Comparison of ENCODE assay signal across 8 cellular contexts in genomic region chr11:119323532-119324033, GRCh38. TPM values are rescaled to one million over a fixed set of nuclear protein-coding genes. Genes with fewer than 3 reads are reported as not detected.
DNase-seq lines count a peak whose midpoint lies in the region; ATAC-seq, FAIRE-seq and TF ChIP-seq lines count a peak whose summit lies in the region.

No MANE protein-coding gene starts in this region.

- no peak overlapping the region for H3K27ac Mint-ChIP-seq in activated B cell treated with CpG ODN at 0.5 μM for 24 hours

- H4K20me1 ChIP-seq in HepG2 (ENCODE audit: insufficient read depth, low read length) = no peaks in the 10 kb centered on the region

- WGBS in HepG2 (ENCODE audit: low lambda C conversion rate) = 5% methylated on average over 8 of the region's 8 CpGs

- peak; percentile 61 for TF ChIP-seq CTCF in activated B cell treated with CpG ODN at 0.5 μM for 24 hours (IDR thresholded peaks at IDR 0.05)
- peak; percentile 81 for TF ChIP-seq CTCF in cardiac fibroblast (IDR thresholded peaks at IDR 0.05; ENCODE audit: low read depth, low read length)
- TF ChIP-seq CTCF in HepG2 (CRISPR knock-in tag; IDR thresholded peaks at IDR 0.05) = peak; percentile 78

- peak; percentile 55 for FAIRE-seq in HepG2 (lab: Jason Lieb, UNC)

- no peak for ATAC-seq in activated B cell treated with CpG ODN at 0.5 μM for 24 hours (ENCODE audit: low read depth)
- 0 out of 3 replicates have a peak, but pooled peaks have one; percentile 8 for ATAC-seq in HepG2

- H3K79me2 ChIP-seq in HepG2 (ENCODE audit: insufficient read depth, low read length) = no peaks in the 10 kb centered on the region

- no peaks in the 10 kb centered on the region for H3K9me3 ChIP-seq in HepG2 (ENCODE audit: low read length)

- no peaks in the 10 kb centered on the region for H3K36me3 Mint-ChIP-seq in activated B cell treated with CpG ODN at 0.5 μM for 24 hours (ENCODE audit: low read depth)

- TF ChIP-seq POLR2A in HepG2 (IDR thresholded peaks at IDR 0.05; ENCODE audit: insufficient read depth in 1 of 2, low read depth in 2 of 2, low read length in 2 of 2) = no peak

- H3K4me3 ChIP-seq in cardiac fibroblast (replicated peaks in 1 of 2; ENCODE audit: low read depth in 2 of 2, low read length in 2 of 2) = no peak overlapping the region
- no peak overlapping the region for H3K4me3 ChIP-seq in HepG2 (replicated peaks in 1 of 3; ENCODE audit: insufficient read depth in 1 of 3, low read depth in 2 of 3, low read length in 3 of 3)

- H3K9ac ChIP-seq in HepG2 (ENCODE audit: insufficient read depth, low read depth, low read length) = no peak overlapping the region

- no peak for TF ChIP-seq EP300 in HepG2 (IDR thresholded peaks at IDR 0.05; ENCODE audit: low read depth in 2 of 2, low read length in 2 of 2)
- TF ChIP-seq EP300 in HepG2 (CRISPR knock-in tag; IDR thresholded peaks at IDR 0.05; ENCODE audit: borderline replicate concordance) = no peak

- DNase-seq in NCI-H524 (lab: John Stamatoyannopoulos, UW) (peak; percentile 18 to 63), NCI-H524 treated with DMSO at 0.1 percent for 48 hours (lab: John Stamatoyannopoulos, UW) (no peak), NCI-H2107 treated with DMSO at 0.1 percent for 48 hours (lab: John Stamatoyannopoulos, UW; ENCODE audit: unreplicated experiment) (peak; percentile 50), activated B cell treated with CpG ODN at 0.5 μM for 24 hours (peak; percentile 57), cardiac fibroblast (ENCODE audit: low read depth in 2 of 2) (peak; percentile 77 to 82), HepG2 (ENCODE audit: low spot score) (peak; percentile 46), ureter (ENCODE audit: low spot score) (no peak)
- peak in 2 of 3 donors; percentile 62 to 67 for DNase-seq in stimulated activated CD4-positive, alpha-beta T cell treated with anti-CD3 and anti-CD28 coated beads, TNF-alpha, amount 100 ng/mL, for 1 hour (ENCODE audit: low read depth in 3 of 3, low spot score in 1 of 3)

- in situ Hi-C loops in HepG2 (cut with HindIII; ENCODE audit: extremely low pct_ligation_motif_present, low pct_unique_long_range_greater_than_20kb) = no loop called here

- H3K4me3 Mint-ChIP-seq in activated B cell treated with CpG ODN at 0.5 μM for 24 hours = peak overlapping the region; percentile 44

- H3K27me3 Mint-ChIP-seq in activated B cell treated with CpG ODN at 0.5 μM for 24 hours = peaks cover 11% of the 10 kb centered on the region

- BruUV-seq in HepG2 (replicated peaks; lab: Mats Ljungman, UMichigan) = no TSS peak

- H3K4me1 Mint-ChIP-seq in activated B cell treated with CpG ODN at 0.5 μM for 24 hours = peaks cover 30% of the 10 kb centered on the region

- no peak overlapping the region for H3K27ac ChIP-seq in HepG2 (ENCODE audit: extremely low read length, insufficient read depth, low read length)

- no peaks in the 10 kb centered on the region; a peak in 2 of 5 replicates for H3K27me3 ChIP-seq in HepG2 (ENCODE audit: control insufficient read depth in 1 of 2, insufficient read depth in 2 of 2, low read length in 2 of 2)

- POLR2A ChIA-PET in activated B cell treated with CpG ODN at 0.5 μM for 24 hours (lab: Charles Lee) (interaction anchor here (0.6 to 2.6 kb wide), 4 partner anchors 117 to 305 kb away, joined by 3 to 6 read pairs (median 6); partner anchors contain the start of genes CBL, RPS25 and TRAPPC4), HepG2 (lab: Yijun Ruan, JAX) (interaction anchor here (1.5 kb wide), 1 partner anchor 52 kb away, joined by 3 read pairs; no protein-coding TSS in a partner anchor)

- H3K36me3 ChIP-seq in HepG2 (replicated peaks in 1 of 2; ENCODE audit: control insufficient read depth in 1 of 2, insufficient read depth in 2 of 2, low read length in 2 of 2) = no peaks in the 10 kb centered on the region

- H3K9me3 Mint-ChIP-seq in activated B cell treated with CpG ODN at 0.5 μM for 24 hours = no peaks in the 10 kb centered on the region

- no peak overlapping the region for H2AFZ ChIP-seq in HepG2 (ENCODE audit: low read length)

- intact Hi-C loops in activated B cell treated with CpG ODN at 0.5 μM for 24 hours (cut with micrococcal nuclease) (loop anchor here (1.0 to 2.0 kb wide), 6 partner anchors 8 to 257 kb away; partner anchors contain the start of genes CBL, NLRX1, RNF26 and VPS11), HepG2 (cut with micrococcal nuclease; ENCODE audit: unreplicated experiment) (loop anchor here (10.0 kb wide), 1 partner anchor 119 kb away; the partner anchor contains the start of gene CBL)

- peaks cover 57% of the 10 kb centered on the region for H3K4me1 ChIP-seq in HepG2 (ENCODE audit: insufficient read depth, low read length)

- CTCF ChIA-PET in activated B cell treated with CpG ODN at 0.5 μM for 24 hours (lab: Charles Lee) = interaction anchor here (0.9 to 4.6 kb wide), 11 partner anchors 8 to 155 kb away, joined by 3 to 38 read pairs (median 4); partner anchors contain the start of genes CBL, RNF26 and USP2
- CTCF ChIA-PET in HepG2 (lab: Yijun Ruan, JAX; ENCODE audit: low intra/inter-chr PET ratio, low total read pairs) = interaction anchor here (0.9 kb wide), 1 partner anchor 51 kb away, joined by 5 read pairs; no protein-coding TSS in a partner anchor

- TF ChIP-seq RAD21 in HepG2 (CRISPR knock-in tag; IDR thresholded peaks at IDR 0.05) = peak; percentile 44; the same call in 1 of the 2 replicates

- H3K4me2 ChIP-seq in HepG2 (ENCODE audit: low read depth, low read length) = peak overlapping the region; percentile 42

RNA-seq across cellular contexts. Expression of gene MCAM, which starts 6.7 kb away (rescaled TPM):
- total RNA-seq in activated B cell treated with CpG ODN at 0.5 μM for 24 hours = 0.15 and 0.20 TPM in 2 replicates
- 5.9 and 15.2 TPM in 2 replicates for total RNA-seq in HepG2 (2016; rRNA removed; fragmentation: Illumina TruSeq; extraction: Trizol)
- total RNA-seq in HepG2 (2016; cell fraction: cytosol; rRNA removed; fragmentation: Illumina TruSeq; extraction: Trizol; ENCODE audit: low read depth) = 0.97 and 1.4 TPM in 2 replicates
- total RNA-seq in HepG2 (2016; cell fraction: insoluble cytoplasmic fraction; rRNA removed; fragmentation: Illumina TruSeq; extraction: Trizol) = 5.2 and 13.8 TPM in 2 replicates
- total RNA-seq in HepG2 (2016; cell fraction: membrane; rRNA removed; fragmentation: Illumina TruSeq; extraction: Trizol) = 2.5 and 3.3 TPM in 2 replicates
- total RNA-seq in HepG2 (2016; cell fraction: nucleus; rRNA removed; fragmentation: Illumina TruSeq; extraction: Trizol) = 13.7 and 14.4 TPM in 2 replicates
- polyA plus RNA-seq in HepG2 (2011; rRNA removed) = 12.1 and 18.6 TPM in 2 replicates
- 33.4 and 50.2 TPM in 2 replicates for polyA plus RNA-seq in HepG2 (2011; cell fraction: cytosol; rRNA removed)
- polyA plus RNA-seq in HepG2 (2011; cell fraction: nucleus; rRNA removed) = 24.8 and 27.5 TPM in 2 replicates
- 4.0 and 15.6 TPM in 2 replicates for polyA plus RNA-seq in HepG2 (2012)
- polyA plus RNA-seq in HepG2 (2016; cell fraction: cytosol; fragmentation: Illumina TruSeq; extraction: Trizol; ENCODE audit: low read depth) = 0.68 and 0.83 TPM in 2 replicates
- 3.9 and 5.4 TPM in 2 replicates for polyA plus RNA-seq in HepG2 (2016; cell fraction: insoluble cytoplasmic fraction; fragmentation: Illumina TruSeq; extraction: Trizol; ENCODE audit: low read depth)
- polyA plus RNA-seq in HepG2 (2016; cell fraction: membrane; fragmentation: Illumina TruSeq; extraction: Trizol; ENCODE audit: low read depth) = 1.1 and 2.3 TPM in 2 replicates
- 18.8 and 20.4 TPM in 2 replicates for polyA plus RNA-seq in HepG2 (2016; cell fraction: nucleus; fragmentation: Illumina TruSeq; extraction: Trizol; ENCODE audit: insufficient read depth, low read depth)
- 29.9 and 104 TPM in 2 replicates for polyA minus RNA-seq in HepG2 (2011; rRNA and poly(A)+ RNA removed; ENCODE audit: low replicate concordance)
- polyA minus RNA-seq in HepG2 (2011; cell fraction: cytosol; rRNA and poly(A)+ RNA removed) = 14.3 and 15.4 TPM in 2 replicates
- polyA minus RNA-seq in HepG2 (2011; cell fraction: nucleus; rRNA and poly(A)+ RNA removed) = 13.8 and 15.8 TPM in 2 replicates
- 98.7 TPM for total RNA-seq in ureter

RNA-seq across cellular contexts. Expression of gene RNF26, which starts 10.7 kb away (rescaled TPM):
- total RNA-seq in activated B cell treated with CpG ODN at 0.5 μM for 24 hours (20.1 and 21.2 TPM in 2 replicates), HepG2 (2016; rRNA removed; fragmentation: Illumina TruSeq; extraction: Trizol) (11.9 and 20.8 TPM in 2 replicates), ureter (23.1 TPM)
- total RNA-seq in HepG2 (2016; cell fraction: cytosol; rRNA removed; fragmentation: Illumina TruSeq; extraction: Trizol; ENCODE audit: low read depth) = 5.1 and 5.5 TPM in 2 replicates
- total RNA-seq in HepG2 (2016; cell fraction: insoluble cytoplasmic fraction; rRNA removed; fragmentation: Illumina TruSeq; extraction: Trizol) = 11.0 and 17.9 TPM in 2 replicates
- 25.7 and 27.9 TPM in 2 replicates for total RNA-seq in HepG2 (2016; cell fraction: membrane; rRNA removed; fragmentation: Illumina TruSeq; extraction: Trizol)
- total RNA-seq in HepG2 (2016; cell fraction: nucleus; rRNA removed; fragmentation: Illumina TruSeq; extraction: Trizol) = 16.9 and 17.9 TPM in 2 replicates
- polyA plus RNA-seq in HepG2 (2011; rRNA removed) = 26.3 and 28.8 TPM in 2 replicates
- 33.9 and 41.8 TPM in 2 replicates for polyA plus RNA-seq in HepG2 (2011; cell fraction: cytosol; rRNA removed)
- polyA plus RNA-seq in HepG2 (2011; cell fraction: nucleus; rRNA removed) = 21.0 and 21.5 TPM in 2 replicates
- 29.6 and 32.1 TPM in 2 replicates for polyA plus RNA-seq in HepG2 (2012)
- 16.4 and 19.4 TPM in 2 replicates for polyA plus RNA-seq in HepG2 (2016; cell fraction: cytosol; fragmentation: Illumina TruSeq; extraction: Trizol; ENCODE audit: low read depth)
- 51.2 and 62.2 TPM in 2 replicates for polyA plus RNA-seq in HepG2 (2016; cell fraction: insoluble cytoplasmic fraction; fragmentation: Illumina TruSeq; extraction: Trizol; ENCODE audit: low read depth)
- polyA plus RNA-seq in HepG2 (2016; cell fraction: membrane; fragmentation: Illumina TruSeq; extraction: Trizol; ENCODE audit: low read depth) = 61.9 and 66.3 TPM in 2 replicates
- polyA plus RNA-seq in HepG2 (2016; cell fraction: nucleus; fragmentation: Illumina TruSeq; extraction: Trizol; ENCODE audit: insufficient read depth, low read depth) = 50.4 and 51.8 TPM in 2 replicates
- polyA minus RNA-seq in HepG2 (2011; rRNA and poly(A)+ RNA removed; ENCODE audit: low replicate concordance) = 92.7 and 163 TPM in 2 replicates
- 34.6 and 35.6 TPM in 2 replicates for polyA minus RNA-seq in HepG2 (2011; cell fraction: cytosol; rRNA and poly(A)+ RNA removed)
- 16.9 and 21.8 TPM in 2 replicates for polyA minus RNA-seq in HepG2 (2011; cell fraction: nucleus; rRNA and poly(A)+ RNA removed)

RNA-seq across cellular contexts. Expression of gene C1QTNF5, which starts 17.1 kb away (rescaled TPM):
- total RNA-seq in activated B cell treated with CpG ODN at 0.5 μM for 24 hours (not detected in 2 replicates), HepG2 (2016; rRNA removed; fragmentation: Illumina TruSeq; extraction: Trizol) (0.77 and 1.2 TPM in 2 replicates), ureter (14.6 TPM)
- 0.26 and 0.40 TPM in 2 replicates for total RNA-seq in HepG2 (2016; cell fraction: cytosol; rRNA removed; fragmentation: Illumina TruSeq; extraction: Trizol; ENCODE audit: low read depth)
- total RNA-seq in HepG2 (2016; cell fraction: insoluble cytoplasmic fraction; rRNA removed; fragmentation: Illumina TruSeq; extraction: Trizol) = 0.76 and 0.78 TPM in 2 replicates
- total RNA-seq in HepG2 (2016; cell fraction: membrane; rRNA removed; fragmentation: Illumina TruSeq; extraction: Trizol) = 0.28 and 0.45 TPM in 2 replicates
- total RNA-seq in HepG2 (2016; cell fraction: nucleus; rRNA removed; fragmentation: Illumina TruSeq; extraction: Trizol) = 0.47 and 0.91 TPM in 2 replicates
- 0.86 TPM in 2 replicates for polyA plus RNA-seq in HepG2 (2011; rRNA removed)
- 0.91 and 1.1 TPM in 2 replicates for polyA plus RNA-seq in HepG2 (2011; cell fraction: cytosol; rRNA removed)
- polyA plus RNA-seq in HepG2 (2011; cell fraction: nucleus; rRNA removed) = 0.96 and 1.1 TPM in 2 replicates
- polyA plus RNA-seq in HepG2 (2012) = 0.19 and 0.53 TPM in 2 replicates
- 0.25 and 0.45 TPM in 2 replicates for polyA plus RNA-seq in HepG2 (2016; cell fraction: cytosol; fragmentation: Illumina TruSeq; extraction: Trizol; ENCODE audit: low read depth)
- polyA plus RNA-seq in HepG2 (2016; cell fraction: insoluble cytoplasmic fraction; fragmentation: Illumina TruSeq; extraction: Trizol; ENCODE audit: low read depth) = 0.39 and 0.53 TPM in 2 replicates
- 0.16 and 0.49 TPM in 2 replicates for polyA plus RNA-seq in HepG2 (2016; cell fraction: membrane; fragmentation: Illumina TruSeq; extraction: Trizol; ENCODE audit: low read depth)
- polyA plus RNA-seq in HepG2 (2016; cell fraction: nucleus; fragmentation: Illumina TruSeq; extraction: Trizol; ENCODE audit: insufficient read depth, low read depth) = 1.1 and 1.6 TPM in 2 replicates
- 0.94 TPM in 1 of 2 replicates, not detected in the other for polyA minus RNA-seq in HepG2 (2011; rRNA and poly(A)+ RNA removed; ENCODE audit: low replicate concordance)
- polyA minus RNA-seq in HepG2 (2011; cell fraction: cytosol; rRNA and poly(A)+ RNA removed) = not detected in 2 replicates
- polyA minus RNA-seq in HepG2 (2011; cell fraction: nucleus; rRNA and poly(A)+ RNA removed) = not detected in 2 replicates

RNA-seq across cellular contexts. Expression of gene MFRP, which starts 22.9 kb away (rescaled TPM):
- total RNA-seq in activated B cell treated with CpG ODN at 0.5 μM for 24 hours (not detected in 2 replicates), HepG2 (2016; rRNA removed; fragmentation: Illumina TruSeq; extraction: Trizol) (not detected in 2 replicates), ureter (not detected)
- total RNA-seq in HepG2 (2016; cell fraction: cytosol; rRNA removed; fragmentation: Illumina TruSeq; extraction: Trizol; ENCODE audit: low read depth) = not detected in 2 replicates
- total RNA-seq in HepG2 (2016; cell fraction: insoluble cytoplasmic fraction; rRNA removed; fragmentation: Illumina TruSeq; extraction: Trizol) = not detected in 2 replicates
- not detected in 2 replicates for total RNA-seq in HepG2 (2016; cell fraction: membrane; rRNA removed; fragmentation: Illumina TruSeq; extraction: Trizol)
- total RNA-seq in HepG2 (2016; cell fraction: nucleus; rRNA removed; fragmentation: Illumina TruSeq; extraction: Trizol) = not detected in 2 replicates
- not detected in 2 replicates for polyA plus RNA-seq in HepG2 (2011; rRNA removed)
- not detected in 2 replicates for polyA plus RNA-seq in HepG2 (2011; cell fraction: cytosol; rRNA removed)
- not detected in 2 replicates for polyA plus RNA-seq in HepG2 (2011; cell fraction: nucleus; rRNA removed)
- polyA plus RNA-seq in HepG2 (2012) = not detected in 2 replicates
- polyA plus RNA-seq in HepG2 (2016; cell fraction: cytosol; fragmentation: Illumina TruSeq; extraction: Trizol; ENCODE audit: low read depth) = not detected in 2 replicates
- not detected in 2 replicates for polyA plus RNA-seq in HepG2 (2016; cell fraction: insoluble cytoplasmic fraction; fragmentation: Illumina TruSeq; extraction: Trizol; ENCODE audit: low read depth)
- not detected in 2 replicates for polyA plus RNA-seq in HepG2 (2016; cell fraction: membrane; fragmentation: Illumina TruSeq; extraction: Trizol; ENCODE audit: low read depth)
- not detected in 2 replicates for polyA plus RNA-seq in HepG2 (2016; cell fraction: nucleus; fragmentation: Illumina TruSeq; extraction: Trizol; ENCODE audit: insufficient read depth, low read depth)
- polyA minus RNA-seq in HepG2 (2011; rRNA and poly(A)+ RNA removed; ENCODE audit: low replicate concordance) = not detected in 2 replicates
- polyA minus RNA-seq in HepG2 (2011; cell fraction: cytosol; rRNA and poly(A)+ RNA removed) = not detected in 2 replicates
- polyA minus RNA-seq in HepG2 (2011; cell fraction: nucleus; rRNA and poly(A)+ RNA removed) = not detected in 2 replicates

RNA-seq across cellular contexts. Expression of gene USP2, which starts 57.9 kb away (rescaled TPM):
- 0.24 TPM in 1 of 2 replicates, not detected in the other for total RNA-seq in activated B cell treated with CpG ODN at 0.5 μM for 24 hours
- total RNA-seq in HepG2 (2016; rRNA removed; fragmentation: Illumina TruSeq; extraction: Trizol) = 6.0 and 7.2 TPM in 2 replicates
- 1.1 and 1.7 TPM in 2 replicates for total RNA-seq in HepG2 (2016; cell fraction: cytosol; rRNA removed; fragmentation: Illumina TruSeq; extraction: Trizol; ENCODE audit: low read depth)
- 6.5 and 7.1 TPM in 2 replicates for total RNA-seq in HepG2 (2016; cell fraction: insoluble cytoplasmic fraction; rRNA removed; fragmentation: Illumina TruSeq; extraction: Trizol)
- 5.7 and 5.9 TPM in 2 replicates for total RNA-seq in HepG2 (2016; cell fraction: membrane; rRNA removed; fragmentation: Illumina TruSeq; extraction: Trizol)
- total RNA-seq in HepG2 (2016; cell fraction: nucleus; rRNA removed; fragmentation: Illumina TruSeq; extraction: Trizol) = 5.8 and 7.8 TPM in 2 replicates
- 2.5 and 3.2 TPM in 2 replicates for polyA plus RNA-seq in HepG2 (2011; rRNA removed)
- polyA plus RNA-seq in HepG2 (2011; cell fraction: cytosol; rRNA removed) = 2.2 TPM in 2 replicates
- polyA plus RNA-seq in HepG2 (2011; cell fraction: nucleus; rRNA removed) = 4.4 and 4.7 TPM in 2 replicates
- polyA plus RNA-seq in HepG2 (2012) = 2.5 and 3.0 TPM in 2 replicates
- polyA plus RNA-seq in HepG2 (2016; cell fraction: cytosol; fragmentation: Illumina TruSeq; extraction: Trizol; ENCODE audit: low read depth) = 1.1 and 1.3 TPM in 2 replicates
- 7.6 and 11.3 TPM in 2 replicates for polyA plus RNA-seq in HepG2 (2016; cell fraction: insoluble cytoplasmic fraction; fragmentation: Illumina TruSeq; extraction: Trizol; ENCODE audit: low read depth)
- 4.1 and 4.2 TPM in 2 replicates for polyA plus RNA-seq in HepG2 (2016; cell fraction: membrane; fragmentation: Illumina TruSeq; extraction: Trizol; ENCODE audit: low read depth)
- polyA plus RNA-seq in HepG2 (2016; cell fraction: nucleus; fragmentation: Illumina TruSeq; extraction: Trizol; ENCODE audit: insufficient read depth, low read depth) = 22.1 and 23.0 TPM in 2 replicates
- polyA minus RNA-seq in HepG2 (2011; rRNA and poly(A)+ RNA removed; ENCODE audit: low replicate concordance) = 5.4 and 5.9 TPM in 2 replicates
- 4.0 and 5.4 TPM in 2 replicates for polyA minus RNA-seq in HepG2 (2011; cell fraction: cytosol; rRNA and poly(A)+ RNA removed)
- polyA minus RNA-seq in HepG2 (2011; cell fraction: nucleus; rRNA and poly(A)+ RNA removed) = 2.4 and 5.7 TPM in 2 replicates
- 4.8 TPM for total RNA-seq in ureter

Comparison
In these comparisons a context has a peak if more than half of its experiments do, and no peak if none do; other contexts are left out.
1. DNase-seq: peak in NCI-H524 (2 of 2), NCI-H2107 treated with DMSO at 0.1 percent for 48 hours (single experiment), activated B cell treated with CpG ODN at 0.5 μM for 24 hours (single experiment), cardiac fibroblast (2 of 2), HepG2 (single experiment) and stimulated activated CD4-positive, alpha-beta T cell treated with anti-CD3 and anti-CD28 coated beads, TNF-alpha, amount 100 ng/mL, for 1 hour (2 of 3); none in NCI-H524 treated with DMSO at 0.1 percent for 48 hours (single experiment) and ureter (single experiment).
2. Peak in every context shown above with its lines, with median percentiles within 50 percentile points of each other: CTCF ChIP-seq.